ENCODE assay signal across 1 cellular context in the genomic region with DNA sequence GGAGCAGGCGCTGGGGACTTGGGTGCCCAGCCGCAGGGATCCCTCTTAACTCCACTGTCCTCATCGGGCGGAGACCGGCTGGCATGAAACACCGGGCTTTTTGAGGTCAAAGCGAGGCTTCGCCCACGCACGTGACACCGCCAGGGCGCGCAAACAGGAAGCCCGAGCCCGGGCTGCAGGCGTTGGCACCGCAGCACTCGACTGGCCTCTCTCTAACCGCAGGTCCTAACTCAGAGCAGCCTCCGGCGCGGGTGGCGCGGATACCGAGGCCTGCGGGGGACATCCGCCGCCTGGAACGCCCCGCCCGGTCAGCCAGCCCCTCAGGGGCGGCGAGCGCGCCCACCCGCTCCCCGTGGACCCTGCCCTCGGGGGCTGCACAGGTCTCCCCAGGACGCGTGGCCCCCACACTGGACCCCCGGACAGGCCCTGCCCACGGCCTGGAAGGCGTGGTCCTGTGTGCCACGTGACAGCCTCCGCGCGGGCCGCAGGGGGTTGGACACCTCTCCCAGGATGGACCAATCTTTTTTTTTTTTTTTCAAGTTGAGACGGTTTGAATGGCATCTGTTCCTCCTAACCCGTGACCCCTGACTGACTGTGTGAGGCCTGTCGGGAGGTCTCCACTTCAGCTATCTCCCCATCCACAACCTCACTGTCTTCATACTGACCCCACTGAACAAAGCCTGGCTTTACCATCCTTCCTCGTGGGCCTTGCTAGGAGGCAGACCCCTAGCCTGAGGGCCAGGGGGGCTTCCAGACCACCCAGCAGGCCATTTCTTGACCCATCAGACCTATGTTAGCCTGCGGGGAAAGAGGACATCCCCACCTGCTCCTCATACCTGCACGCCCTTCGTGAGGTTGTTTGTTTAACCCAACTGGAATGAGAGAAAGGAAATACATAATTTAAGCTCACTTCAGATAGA.
TF ChIP-seq lines count a peak whose summit lies in the region.

No MANE protein-coding gene starts in this region.

TF ChIP-seq in SK-N-SH, 30 proteins besides CTCF, POLR2A, EP300 and RAD21 (continued from another document):
- TF ChIP-seq, protein P1, sequence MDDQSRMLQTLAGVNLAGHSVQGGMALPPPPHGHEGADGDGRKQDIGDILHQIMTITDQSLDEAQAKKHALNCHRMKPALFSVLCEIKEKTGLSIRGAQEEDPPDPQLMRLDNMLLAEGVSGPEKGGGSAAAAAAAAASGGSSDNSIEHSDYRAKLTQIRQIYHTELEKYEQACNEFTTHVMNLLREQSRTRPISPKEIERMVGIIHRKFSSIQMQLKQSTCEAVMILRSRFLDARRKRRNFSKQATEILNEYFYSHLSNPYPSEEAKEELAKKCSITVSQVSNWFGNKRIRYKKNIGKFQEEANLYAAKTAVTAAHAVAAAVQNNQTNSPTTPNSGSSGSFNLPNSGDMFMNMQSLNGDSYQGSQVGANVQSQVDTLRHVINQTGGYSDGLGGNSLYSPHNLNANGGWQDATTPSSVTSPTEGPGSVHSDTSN (IDR thresholded peaks at IDR 0.05) = no peak
- TF ChIP-seq, protein P2, sequence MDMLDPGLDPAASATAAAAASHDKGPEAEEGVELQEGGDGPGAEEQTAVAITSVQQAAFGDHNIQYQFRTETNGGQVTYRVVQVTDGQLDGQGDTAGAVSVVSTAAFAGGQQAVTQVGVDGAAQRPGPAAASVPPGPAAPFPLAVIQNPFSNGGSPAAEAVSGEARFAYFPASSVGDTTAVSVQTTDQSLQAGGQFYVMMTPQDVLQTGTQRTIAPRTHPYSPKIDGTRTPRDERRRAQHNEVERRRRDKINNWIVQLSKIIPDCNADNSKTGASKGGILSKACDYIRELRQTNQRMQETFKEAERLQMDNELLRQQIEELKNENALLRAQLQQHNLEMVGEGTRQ (IDR thresholded peaks at IDR 0.05; ENCODE audit: borderline replicate concordance, low read depth, low read length) = no peak
- TF ChIP-seq NRF1 (IDR thresholded peaks at IDR 0.05; ENCODE audit: low read depth, low read length) = no peak
- no peak for TF ChIP-seq TAF1 (IDR thresholded peaks at IDR 0.05; ENCODE audit: borderline replicate concordance, low read depth, low read length)
- TF ChIP-seq EZH2phosphoT487 (IDR thresholded peaks at IDR 0.05; ENCODE audit: borderline replicate concordance, low read depth) = no peak
- TF ChIP-seq, protein P3, sequence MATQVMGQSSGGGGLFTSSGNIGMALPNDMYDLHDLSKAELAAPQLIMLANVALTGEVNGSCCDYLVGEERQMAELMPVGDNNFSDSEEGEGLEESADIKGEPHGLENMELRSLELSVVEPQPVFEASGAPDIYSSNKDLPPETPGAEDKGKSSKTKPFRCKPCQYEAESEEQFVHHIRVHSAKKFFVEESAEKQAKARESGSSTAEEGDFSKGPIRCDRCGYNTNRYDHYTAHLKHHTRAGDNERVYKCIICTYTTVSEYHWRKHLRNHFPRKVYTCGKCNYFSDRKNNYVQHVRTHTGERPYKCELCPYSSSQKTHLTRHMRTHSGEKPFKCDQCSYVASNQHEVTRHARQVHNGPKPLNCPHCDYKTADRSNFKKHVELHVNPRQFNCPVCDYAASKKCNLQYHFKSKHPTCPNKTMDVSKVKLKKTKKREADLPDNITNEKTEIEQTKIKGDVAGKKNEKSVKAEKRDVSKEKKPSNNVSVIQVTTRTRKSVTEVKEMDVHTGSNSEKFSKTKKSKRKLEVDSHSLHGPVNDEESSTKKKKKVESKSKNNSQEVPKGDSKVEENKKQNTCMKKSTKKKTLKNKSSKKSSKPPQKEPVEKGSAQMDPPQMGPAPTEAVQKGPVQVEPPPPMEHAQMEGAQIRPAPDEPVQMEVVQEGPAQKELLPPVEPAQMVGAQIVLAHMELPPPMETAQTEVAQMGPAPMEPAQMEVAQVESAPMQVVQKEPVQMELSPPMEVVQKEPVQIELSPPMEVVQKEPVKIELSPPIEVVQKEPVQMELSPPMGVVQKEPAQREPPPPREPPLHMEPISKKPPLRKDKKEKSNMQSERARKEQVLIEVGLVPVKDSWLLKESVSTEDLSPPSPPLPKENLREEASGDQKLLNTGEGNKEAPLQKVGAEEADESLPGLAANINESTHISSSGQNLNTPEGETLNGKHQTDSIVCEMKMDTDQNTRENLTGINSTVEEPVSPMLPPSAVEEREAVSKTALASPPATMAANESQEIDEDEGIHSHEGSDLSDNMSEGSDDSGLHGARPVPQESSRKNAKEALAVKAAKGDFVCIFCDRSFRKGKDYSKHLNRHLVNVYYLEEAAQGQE (IDR thresholded peaks at IDR 0.05; ENCODE audit: low read depth, low read length) = no peak
- TF ChIP-seq CHD2 (IDR thresholded peaks at IDR 0.05; ENCODE audit: low read length, partially characterized antibody) = no peak
- no peak for TF ChIP-seq MEF2A (IDR thresholded peaks at IDR 0.05; ENCODE audit: borderline replicate concordance, low read depth)
- TF ChIP-seq MXI1 (IDR thresholded peaks at IDR 0.05; ENCODE audit: low read depth, low read length) = no peak
- TF ChIP-seq, protein P4, sequence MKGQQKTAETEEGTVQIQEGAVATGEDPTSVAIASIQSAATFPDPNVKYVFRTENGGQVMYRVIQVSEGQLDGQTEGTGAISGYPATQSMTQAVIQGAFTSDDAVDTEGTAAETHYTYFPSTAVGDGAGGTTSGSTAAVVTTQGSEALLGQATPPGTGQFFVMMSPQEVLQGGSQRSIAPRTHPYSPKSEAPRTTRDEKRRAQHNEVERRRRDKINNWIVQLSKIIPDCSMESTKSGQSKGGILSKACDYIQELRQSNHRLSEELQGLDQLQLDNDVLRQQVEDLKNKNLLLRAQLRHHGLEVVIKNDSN (IDR thresholded peaks at IDR 0.05; ENCODE audit: borderline replicate concordance, low read depth) = no peak
- TF ChIP-seq GABPA (IDR thresholded peaks at IDR 0.05; ENCODE audit: low read depth) = no peak
